31 cellular contexts compared by ENCODE assay signal in genomic region chr9:88243736-88244135, GRCh38.
"Had no signal": no experiment of that assay in that cellular context is flagged by ENCODE, and none has a peak within 500 bp of the region (broad histone marks: within the 10 kb centered on the region; RNA-seq: fewer than 3 reads in every experiment).

No MANE protein-coding gene starts in this region.

- H3K4me1 ChIP-seq: adrenal gland, esophagus muscularis mucosa, left ventricle myocardium inferior, stomach, thyroid gland, upper lobe of left lung had no signal

- H3K4me1 Mint-ChIP-seq: activated CD4-positive, alpha-beta T cell treated with anti-CD3 and anti-CD28 coated beads, Interleukin-2, amount 10 ng/mL, durations not matched to agents 24 days and 14 days; activated naive CD8-positive, alpha-beta T cell treated with anti-CD3 and anti-CD28 coated beads for 36 hours; brain; stimulated activated naive B cell treated with anti-CD40 and anti-IgM and Interleukin-4, amounts not matched to agents 10 μg/mL and 1 μg/mL and 100 μg/mL, for 72 hours had no signal

- H3K36me3 ChIP-seq: adrenal gland, esophagus muscularis mucosa, left ventricle myocardium inferior, neutrophil, stomach, thyroid gland, upper lobe of left lung had no signal

- H3K4me3 ChIP-seq: adrenal gland, coronary artery, esophagus muscularis mucosa, left ventricle myocardium inferior, lung, skin epidermis, stomach, thyroid gland, upper lobe of left lung had no signal

- H3K27ac Mint-ChIP-seq: activated CD4-positive, alpha-beta memory T cell treated with anti-CD3 and anti-CD28 coated beads for 36 hours; activated CD4-positive, alpha-beta T cell treated with anti-CD3 and anti-CD28 coated beads, Interleukin-2, amount 10 ng/mL, durations not matched to agents 24 days and 14 days; activated naive CD4-positive, alpha-beta T cell treated with anti-CD3 and anti-CD28 coated beads for 36 hours; activated naive CD8-positive, alpha-beta T cell treated with anti-CD3 and anti-CD28 coated beads for 36 hours; activated T-helper 1 cell treated with anti-CD3 and anti-CD28 coated beads, Interleukin-12 subunit alpha, Interleukin-12 subunit beta, Interleukin-2, Interleukin-4 antibody, amounts not matched to agents 30 ng/mL and 10 ng/mL and 1 ng/mL, durations not matched to agents 14 hours and 24 hours and 36 hours; brain; nephron progenitor cell; progenitor cell of endocrine pancreas; stimulated activated naive B cell treated with anti-CD40 and anti-IgM and Interleukin-4, amounts not matched to agents 10 μg/mL and 1 μg/mL and 100 μg/mL, for 72 hours had no signal

- DNase-seq: activated CD4-positive, alpha-beta memory T cell treated with anti-CD3 and anti-CD28 coated beads for 36 hours; activated CD4-positive, alpha-beta T cell treated with anti-CD3 and anti-CD28 coated beads, Interleukin-2, amount 10 ng/mL, durations not matched to agents 24 days and 14 days; activated CD4-positive, CD25-positive, alpha-beta regulatory T cell treated with anti-CD3 and anti-CD28 coated beads, Interleukin-2, amount 50 U/mL, for 72 hours; activated CD8-positive, alpha-beta memory T cell treated with anti-CD3 and anti-CD28 coated beads, Interleukin-2, amount 50 U/mL, for 4 hours; activated effector memory CD4-positive, alpha-beta T cell treated with anti-CD3 and anti-CD28 coated beads, Interleukin-2, amount 50 U/mL, for 16 hours; activated naive CD4-positive, alpha-beta T cell treated with anti-CD3 and anti-CD28 coated beads for 36 hours; activated naive CD8-positive, alpha-beta T cell treated with anti-CD3 and anti-CD28 coated beads for 36 hours; activated T-cell treated with anti-CD3 and anti-CD28 coated beads, Interleukin-2, amount 50 U/mL, for 1 hour; adrenal gland; aorta; foreskin keratinocyte; left ventricle myocardium inferior; nephron progenitor cell; retina; stimulated activated CD4-positive, alpha-beta T cell treated with anti-CD3 and anti-CD28 coated beads, Interleukin-4, amount 100 ng/mL, for 4 hours; stimulated activated CD8-positive, alpha-beta memory T cell treated with anti-CD3 and anti-CD28 coated beads, Interleukin-4, amount 100 ng/mL, for 48 hours; stimulated activated naive B cell treated with anti-CD40 and anti-IgM and Interleukin-4, amounts not matched to agents 10 μg/mL and 1 μg/mL and 100 μg/mL, for 72 hours; stomach; T-helper 2 cell; thyroid gland; upper lobe of left lung had no signal

- H3K9me3 ChIP-seq: adrenal gland, esophagus muscularis mucosa, left ventricle myocardium inferior, neutrophil, stomach, thyroid gland, upper lobe of left lung had no signal

- H3K36me3 Mint-ChIP-seq: activated CD4-positive, alpha-beta memory T cell treated with anti-CD3 and anti-CD28 coated beads for 36 hours; activated naive CD8-positive, alpha-beta T cell treated with anti-CD3 and anti-CD28 coated beads for 36 hours; brain; stimulated activated naive B cell treated with anti-CD40 and anti-IgM and Interleukin-4, amounts not matched to agents 10 μg/mL and 1 μg/mL and 100 μg/mL, for 72 hours had no signal

- ATAC-seq: foreskin keratinocyte; sciatic nerve; stimulated activated naive B cell treated with anti-CD40 and anti-IgM and Interleukin-4, amounts not matched to agents 10 μg/mL and 1 μg/mL and 100 μg/mL, for 72 hours had no signal

- H3K4me3 Mint-ChIP-seq: activated CD4-positive, alpha-beta memory T cell treated with anti-CD3 and anti-CD28 coated beads for 36 hours; activated CD4-positive, alpha-beta T cell treated with anti-CD3 and anti-CD28 coated beads, Interleukin-2, amount 10 ng/mL, durations not matched to agents 24 days and 14 days; activated naive CD4-positive, alpha-beta T cell treated with anti-CD3 and anti-CD28 coated beads for 36 hours; activated naive CD8-positive, alpha-beta T cell treated with anti-CD3 and anti-CD28 coated beads for 36 hours; activated T-helper 1 cell treated with anti-CD3 and anti-CD28 coated beads, Interleukin-12 subunit alpha, Interleukin-12 subunit beta, Interleukin-2, Interleukin-4 antibody, amounts not matched to agents 30 ng/mL and 10 ng/mL and 1 ng/mL, durations not matched to agents 14 hours and 24 hours and 36 hours; brain; nephron progenitor cell; stimulated activated naive B cell treated with anti-CD40 and anti-IgM and Interleukin-4, amounts not matched to agents 10 μg/mL and 1 μg/mL and 100 μg/mL, for 72 hours had no signal

- FAIRE-seq: keratinocyte had no signal

- H3K27me3 ChIP-seq: adrenal gland, esophagus muscularis mucosa, foreskin keratinocyte, neutrophil, stomach, thyroid gland, upper lobe of left lung had no signal

- H3K9me3 Mint-ChIP-seq: activated CD4-positive, alpha-beta memory T cell treated with anti-CD3 and anti-CD28 coated beads for 36 hours; activated naive CD4-positive, alpha-beta T cell treated with anti-CD3 and anti-CD28 coated beads for 36 hours; activated naive CD8-positive, alpha-beta T cell treated with anti-CD3 and anti-CD28 coated beads for 36 hours; activated T-helper 1 cell treated with anti-CD3 and anti-CD28 coated beads, Interleukin-12 subunit alpha, Interleukin-12 subunit beta, Interleukin-2, Interleukin-4 antibody, amounts not matched to agents 30 ng/mL and 10 ng/mL and 1 ng/mL, durations not matched to agents 14 hours and 24 hours and 36 hours; stimulated activated naive B cell treated with anti-CD40 and anti-IgM and Interleukin-4, amounts not matched to agents 10 μg/mL and 1 μg/mL and 100 μg/mL, for 72 hours had no signal
